In genomic region chr3:18752273-18752934, GRCh38 we compare ENCODE assay signal across 14 cellular contexts.
DNase-seq lines count a peak whose midpoint lies in the region; ATAC-seq and TF ChIP-seq lines count a peak whose summit lies in the region.
"Had no signal": no experiment of that assay in that cellular context is flagged by ENCODE, and none has a peak within 500 bp of the region (broad histone marks: within the 10 kb centered on the region; RNA-seq: fewer than 3 reads in every experiment).

No MANE protein-coding gene starts in this region.

- H3K27me3 ChIP-seq in A673 (replicated peaks; ENCODE audit: insufficient read depth, low read depth, low read length, poor library complexity): no peaks in the 10 kb centered on the region

- no peak for ATAC-seq in natural killer cell treated with Interleukin-12 subunit alpha and Interleukin-12 subunit beta and Interleukin-15 and Interleukin-18, amount 100 ng/mL, for 72 hours
- ATAC-seq in natural killer cell (no peak), HG03520 (IDR thresholded peaks at IDR 0.05; ENCODE audit: unreplicated experiment) (no peak)
- peak; percentile 84 to 92 for ATAC-seq in naive thymus-derived CD8-positive, alpha-beta T cell
- ATAC-seq: PC-3 had no signal

- CTCF ChIA-PET in activated CD4-positive, alpha-beta T cell treated with anti-CD3 and anti-CD28 coated beads, Interleukin-2, amount 10 ng/mL, durations not matched to agents 7 days and 5 days (lab: Charles Lee): interaction anchor here (1.1 kb wide), 1 partner anchor 43 kb away, joined by 3 read pairs; no protein-coding TSS in a partner anchor
- CTCF ChIA-PET in A673 (lab: Charles Lee): no interaction called here

- no peaks in the 10 kb centered on the region for H3K36me3 ChIP-seq in A673 (ENCODE audit: insufficient read depth, low read length, poor library complexity, severe bottlenecking)

- peak overlapping the region; percentile 27 for H3K27ac Mint-ChIP-seq in activated CD4-positive, alpha-beta T cell treated with anti-CD3 and anti-CD28 coated beads, Interleukin-2, amount 10 ng/mL, durations not matched to agents 7 days and 5 days
- H3K27ac Mint-ChIP-seq in natural killer cell treated with Interleukin-12 subunit alpha and Interleukin-12 subunit beta and Interleukin-15 and Interleukin-18, amount 100 ng/mL, for 72 hours: peak overlapping the region; percentile 42 to 75
- no peak overlapping the region for H3K27ac Mint-ChIP-seq in natural killer cell
- peak overlapping the region in 7 of 10 donors; percentile 9 to 75 (median 35) for H3K27ac Mint-ChIP-seq in naive thymus-derived CD8-positive, alpha-beta T cell
- H3K27ac Mint-ChIP-seq: CD14-positive monocyte, HFFc6 had no signal

- POLR2A ChIA-PET in activated CD4-positive, alpha-beta T cell treated with anti-CD3 and anti-CD28 coated beads, Interleukin-2, amount 10 ng/mL, durations not matched to agents 7 days and 5 days (lab: Charles Lee): no interaction called here
- POLR2A ChIA-PET in naive thymus-derived CD8-positive, alpha-beta T cell (lab: Charles Lee): interaction anchor here (0.6 to 1.0 kb wide), 2 partner anchors 9 to 331 kb away, joined by 3 to 4 read pairs; no protein-coding TSS in a partner anchor
- POLR2A ChIA-PET in A673 (lab: Charles Lee; ENCODE audit: low non-redundant PET): no interaction called here

- BruUV-seq in A673 (replicated peaks; lab: Mats Ljungman, UMichigan): no TSS peak

- no peaks in the 10 kb centered on the region for H3K4me1 ChIP-seq in A673 (ENCODE audit: insufficient read depth, low read length, poor library complexity, severe bottlenecking)

- peaks cover 81% of the 10 kb centered on the region for H3K4me1 Mint-ChIP-seq in activated CD4-positive, alpha-beta T cell treated with anti-CD3 and anti-CD28 coated beads, Interleukin-2, amount 10 ng/mL, durations not matched to agents 7 days and 5 days
- H3K4me1 Mint-ChIP-seq in natural killer cell treated with Interleukin-12 subunit alpha and Interleukin-12 subunit beta and Interleukin-15 and Interleukin-18, amount 100 ng/mL, for 72 hours (ENCODE audit: low read depth in 2 of 2): peaks cover 37 to 47% of the 10 kb centered on the region in 2 donors
- peaks cover 7 to 19% of the 10 kb centered on the region in 2 donors for H3K4me1 Mint-ChIP-seq in natural killer cell
- peaks cover 34 to 72% (median 62%) of the 10 kb centered on the region in 4 donors for H3K4me1 Mint-ChIP-seq in naive thymus-derived CD8-positive, alpha-beta T cell

- no peak overlapping the region for H3K4me3 Mint-ChIP-seq in activated CD4-positive, alpha-beta T cell treated with anti-CD3 and anti-CD28 coated beads, Interleukin-2, amount 10 ng/mL, durations not matched to agents 7 days and 5 days
- H3K4me3 Mint-ChIP-seq in natural killer cell treated with Interleukin-12 subunit alpha and Interleukin-12 subunit beta and Interleukin-15 and Interleukin-18, amount 100 ng/mL, for 72 hours: peak overlapping the region; percentile 23
- no peak overlapping the region for H3K4me3 Mint-ChIP-seq in natural killer cell
- peak overlapping the region in 4 of 10 donors; percentile 0 to 43 (median 16) for H3K4me3 Mint-ChIP-seq in naive thymus-derived CD8-positive, alpha-beta T cell
- H3K4me3 Mint-ChIP-seq: CD14-positive monocyte, HFFc6 had no signal

- H3K9me3 ChIP-seq in A673 (ENCODE audit: low read depth, low read length, poor library complexity, severe bottlenecking): no peaks in the 10 kb centered on the region
- H3K9me3 ChIP-seq: Caco-2 had no signal

- intact Hi-C loops in natural killer cell (cut with micrococcal nuclease) (no loop called here), A673 (cut with micrococcal nuclease; ENCODE audit: unreplicated experiment) (loop anchor here (10.0 kb wide), 1 partner anchor 868 kb away; no protein-coding TSS in a partner anchor)

- H3K27ac ChIP-seq in A673 (ENCODE audit: low read depth, low read length, poor library complexity, severe bottlenecking): no peak overlapping the region
- H3K27ac ChIP-seq: KMS-11 had no signal

- no peaks in the 10 kb centered on the region for H3K27me3 Mint-ChIP-seq in activated CD4-positive, alpha-beta T cell treated with anti-CD3 and anti-CD28 coated beads, Interleukin-2, amount 10 ng/mL, durations not matched to agents 7 days and 5 days
- no peaks in the 10 kb centered on the region for H3K27me3 Mint-ChIP-seq in natural killer cell treated with Interleukin-12 subunit alpha and Interleukin-12 subunit beta and Interleukin-15 and Interleukin-18, amount 100 ng/mL, for 72 hours
- H3K27me3 Mint-ChIP-seq in natural killer cell (ENCODE audit: low read depth in 2 of 2): no peaks in the 10 kb centered on the region
- no peaks in the 10 kb centered on the region for H3K27me3 Mint-ChIP-seq in naive thymus-derived CD8-positive, alpha-beta T cell

- no peak overlapping the region for H3K4me3 ChIP-seq in A673 (ENCODE audit: low read depth, low read length, poor library complexity, severe bottlenecking)

- TF ChIP-seq CTCF in natural killer cell (IDR thresholded peaks at IDR 0.05) (no peak), A673 (conservative IDR thresholded peaks at IDR 0.05; ENCODE audit: low read depth, low read length) (no peak)

- H3K36me3 Mint-ChIP-seq in activated CD4-positive, alpha-beta T cell treated with anti-CD3 and anti-CD28 coated beads, Interleukin-2, amount 10 ng/mL, durations not matched to agents 7 days and 5 days (ENCODE audit: low read depth): peaks cover 15% of the 10 kb centered on the region
- H3K36me3 Mint-ChIP-seq in natural killer cell treated with Interleukin-12 subunit alpha and Interleukin-12 subunit beta and Interleukin-15 and Interleukin-18, amount 100 ng/mL, for 72 hours: peaks cover 10% of the 10 kb centered on the region
- no peaks in the 10 kb centered on the region for H3K36me3 Mint-ChIP-seq in natural killer cell
- no peaks in the 10 kb centered on the region for H3K36me3 Mint-ChIP-seq in naive thymus-derived CD8-positive, alpha-beta T cell
- H3K36me3 Mint-ChIP-seq: CD14-positive monocyte had no signal

- no peak for DNase-seq in activated CD4-positive, alpha-beta T cell treated with anti-CD3 and anti-CD28 coated beads, Interleukin-2, amount 10 ng/mL, durations not matched to agents 7 days and 5 days
- DNase-seq in activated CD4-positive, alpha-beta T cell treated with anti-CD3 and anti-CD28 coated beads, Interleukin-2, amount 50 U/mL, for 1 hour: no peak
- no peak for DNase-seq in natural killer cell treated with Interleukin-12 subunit alpha and Interleukin-12 subunit beta and Interleukin-15 and Interleukin-18, amount 100 ng/mL, for 72 hours (ENCODE audit: low spot score)
- no peak for DNase-seq in natural killer cell
- DNase-seq in naive thymus-derived CD8-positive, alpha-beta T cell: no peak
- DNase-seq in A673 (ENCODE audit: low spot score): no peak
- DNase-seq: Caco-2; HFFc6; NCI-H446 treated with DMSO at 0.1 percent for 48 hours; NK-92 treated with Interleukin-12 subunit alpha and Interleukin-12 subunit beta, amount 100 ng/mL, for 24 hours; PC-3 had no signal

- no peaks in the 10 kb centered on the region for H3K9me3 Mint-ChIP-seq in activated CD4-positive, alpha-beta T cell treated with anti-CD3 and anti-CD28 coated beads, Interleukin-2, amount 10 ng/mL, durations not matched to agents 7 days and 5 days
- no peaks in the 10 kb centered on the region for H3K9me3 Mint-ChIP-seq in natural killer cell treated with Interleukin-12 subunit alpha and Interleukin-12 subunit beta and Interleukin-15 and Interleukin-18, amount 100 ng/mL, for 72 hours
- H3K9me3 Mint-ChIP-seq in natural killer cell: no peaks in the 10 kb centered on the region
- no peaks in the 10 kb centered on the region for H3K9me3 Mint-ChIP-seq in naive thymus-derived CD8-positive, alpha-beta T cell

Comparison
In these comparisons a context has a peak if more than half of its experiments do, and no peak if none do; other contexts are left out.
1. H3K27ac Mint-ChIP-seq: peak in activated CD4-positive, alpha-beta T cell treated with anti-CD3 and anti-CD28 coated beads, Interleukin-2, amount 10 ng/mL, durations not matched to agents 7 days and 5 days (single experiment), natural killer cell treated with Interleukin-12 subunit alpha and Interleukin-12 subunit beta and Interleukin-15 and Interleukin-18, amount 100 ng/mL, for 72 hours (2 of 2) and naive thymus-derived CD8-positive, alpha-beta T cell (7 of 10); none in natural killer cell (0 of 2).
2. ATAC-seq: peak in naive thymus-derived CD8-positive, alpha-beta T cell (2 of 2); none in natural killer cell treated with Interleukin-12 subunit alpha and Interleukin-12 subunit beta and Interleukin-15 and Interleukin-18, amount 100 ng/mL, for 72 hours (0 of 2), natural killer cell (0 of 3) and HG03520 (single experiment).